In genomic region chr12:5003025-5003666, GRCh38 we compare ENCODE assay signal across 7 cellular contexts. TPM values are rescaled to one million over a fixed set of nuclear protein-coding genes. Genes with fewer than 3 reads are reported as not detected.
A peak's percentile ranks its signal among the peaks of the same experiment; 100 is the strongest.
DNase-seq lines count a peak whose midpoint lies in the region; ATAC-seq and TF ChIP-seq lines count a peak whose summit lies in the region.

No MANE protein-coding gene starts in this region.

- peaks cover 11% of the 10 kb centered on the region for H3K27me3 Mint-ChIP-seq in activated T-cell treated with anti-CD3 and anti-CD28 coated beads, Interleukin-2, amount 50 U/mL, for 4 hours (ENCODE audit: low read depth)

- no peaks in the 10 kb centered on the region for H3K4me1 Mint-ChIP-seq in activated T-cell treated with anti-CD3 and anti-CD28 coated beads, Interleukin-2, amount 50 U/mL, for 4 hours (ENCODE audit: low read depth)

- DNase-seq in NCI-H526 (lab: John Stamatoyannopoulos, UW): peak; percentile 15 to 74
- peak; percentile 8 for DNase-seq in activated T-cell treated with anti-CD3 and anti-CD28 coated beads, Interleukin-2, amount 50 U/mL, for 4 hours
- DNase-seq in germinal center (ENCODE audit: low spot score): peak; percentile 50
- no peak for DNase-seq in omental fat pad (ENCODE audit: low spot score)

- TF ChIP-seq CTCF in GM12801 (IDR thresholded peaks at IDR 0.05; ENCODE audit: extremely low read depth, insufficient read length) (peak; percentile 44), omental fat pad (IDR thresholded peaks at IDR 0.05) (peak in 2 of 3 donors; percentile 20 to 45)

- no peak overlapping the region for H3K4me3 Mint-ChIP-seq in activated T-cell treated with anti-CD3 and anti-CD28 coated beads, Interleukin-2, amount 50 U/mL, for 4 hours

- ATAC-seq in HG03280 (IDR thresholded peaks at IDR 0.05; ENCODE audit: unreplicated experiment) (peak; percentile 69), omental fat pad (ENCODE audit: low FRiP score) (peak; percentile 71), HG03095 (IDR thresholded peaks at IDR 0.05; ENCODE audit: unreplicated experiment) (no peak)
- peak in 1 of 2 donors; percentile 58 for ATAC-seq in activated T-cell treated with anti-CD3 and anti-CD28 coated beads, Interleukin-2, amount 50 U/mL, for 4 hours

- H3K9me3 Mint-ChIP-seq in activated T-cell treated with anti-CD3 and anti-CD28 coated beads, Interleukin-2, amount 50 U/mL, for 4 hours: no peaks in the 10 kb centered on the region

- no peaks in the 10 kb centered on the region for H3K36me3 Mint-ChIP-seq in activated T-cell treated with anti-CD3 and anti-CD28 coated beads, Interleukin-2, amount 50 U/mL, for 4 hours (ENCODE audit: insufficient read depth)

RNA-seq across cellular contexts. Expression of gene KCNA5, which starts 40.5 kb away (rescaled TPM):
- not detected for total RNA-seq in activated T-cell treated with anti-CD3 and anti-CD28 coated beads, Interleukin-2, amount 50 U/mL, for 4 hours
- 1 to 10 TPM in 1 of 4 donors, under 1 TPM in 1, not detected in 2; 0.19 to 1.3 TPM for total RNA-seq in omental fat pad
